In the genomic region with DNA sequence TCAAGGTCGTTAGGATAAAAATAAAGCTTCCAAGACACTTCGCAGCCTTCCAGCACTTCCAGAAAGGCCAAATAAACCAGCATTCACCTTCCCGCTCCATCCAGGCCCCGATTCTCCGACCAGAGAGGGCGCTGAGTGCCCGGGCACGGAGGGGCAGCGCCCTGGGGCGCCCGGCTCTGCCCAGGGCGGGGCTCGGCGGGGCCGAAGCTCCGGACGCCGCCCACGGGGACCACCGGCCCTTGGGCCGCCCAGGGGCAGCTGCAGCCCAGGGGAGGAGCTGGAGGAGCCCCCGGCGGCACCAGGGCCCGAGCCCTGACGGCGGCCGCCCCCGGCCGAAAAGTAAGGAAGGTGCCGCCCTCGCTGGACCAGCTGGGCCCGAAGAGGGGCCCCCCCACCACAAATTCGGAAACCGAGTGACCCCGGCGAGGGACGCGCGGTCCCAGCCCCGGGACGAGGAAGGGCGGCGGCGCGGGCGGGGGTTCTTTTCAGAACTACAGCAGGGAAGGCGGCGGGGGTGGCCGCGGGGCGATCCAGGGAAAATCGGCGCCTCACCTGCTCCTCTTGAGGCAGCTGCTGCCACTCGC, we compare ENCODE assay signal across 8 cellular contexts. TPM values are rescaled to one million over a fixed set of nuclear protein-coding genes. Genes with fewer than 3 reads are reported as not detected.
DNase-seq lines count a peak whose midpoint lies in the region; ATAC-seq and TF ChIP-seq lines count a peak whose summit lies in the region.

No MANE protein-coding gene starts in this region.

- peaks cover 33% of the 10 kb centered on the region for H3K4me1 Mint-ChIP-seq in activated T-cell treated with anti-CD3 and anti-CD28 coated beads, Interleukin-2, amount 50 U/mL, for 72 hours (ENCODE audit: low read depth)
- H3K4me1 Mint-ChIP-seq in naive B cell = peaks cover 15 to 34% (median 32%) of the 10 kb centered on the region in 3 donors
- H3K4me1 Mint-ChIP-seq in type B pancreatic cell (ENCODE audit: unreplicated experiment) = peaks cover 13% of the 10 kb centered on the region

- ATAC-seq in HG02870 (IDR thresholded peaks at IDR 0.05; ENCODE audit: unreplicated experiment) (peak; percentile 6), naive B cell (ENCODE audit: low read depth in 2 of 2) (peak; percentile 22 to 26)
- peak; percentile 20 to 37 for ATAC-seq in activated T-cell treated with anti-CD3 and anti-CD28 coated beads, Interleukin-2, amount 50 U/mL, for 72 hours (replicated peaks in 1 of 2)

- H3K27ac Mint-ChIP-seq in activated T-cell treated with anti-CD3 and anti-CD28 coated beads, Interleukin-2, amount 50 U/mL, for 72 hours = peak overlapping the region; percentile 96
- peak overlapping the region; percentile 39 to 94 (median 79) for H3K27ac Mint-ChIP-seq in naive B cell
- H3K27ac Mint-ChIP-seq in type B pancreatic cell = peak overlapping the region; percentile 74

- no peaks in the 10 kb centered on the region for H3K27me3 Mint-ChIP-seq in activated T-cell treated with anti-CD3 and anti-CD28 coated beads, Interleukin-2, amount 50 U/mL, for 72 hours (ENCODE audit: low read depth)
- H3K27me3 Mint-ChIP-seq in naive B cell = no peaks in the 10 kb centered on the region
- H3K27me3 Mint-ChIP-seq in type B pancreatic cell = no peaks in the 10 kb centered on the region

- DNase-seq in ACHN (peak; percentile 73), NCI-H226 (peak; percentile 60), fibroblast of gingiva (ENCODE audit: low read depth) (peak; percentile 46), naive B cell (peak; percentile 42), type B pancreatic cell (ENCODE audit: extremely low spot score, unreplicated experiment) (no peak)
- peak; percentile 45 to 63 for DNase-seq in activated T-cell treated with anti-CD3 and anti-CD28 coated beads, Interleukin-2, amount 50 U/mL, for 72 hours

- TF ChIP-seq CTCF in GM12873 (IDR thresholded peaks at IDR 0.05; ENCODE audit: insufficient read depth, low read depth, low read length, missing control alignments) = peak; percentile 45
- TF ChIP-seq CTCF in type B pancreatic cell (conservative IDR thresholded peaks at IDR 0.05) = peak; percentile 24

- peak overlapping the region; percentile 80 to 87 for H3K4me3 Mint-ChIP-seq in activated T-cell treated with anti-CD3 and anti-CD28 coated beads, Interleukin-2, amount 50 U/mL, for 72 hours
- peak overlapping the region; percentile 82 to 93 (median 90) for H3K4me3 Mint-ChIP-seq in naive B cell
- H3K4me3 Mint-ChIP-seq in type B pancreatic cell = peak overlapping the region; percentile 86

- H3K9me3 Mint-ChIP-seq in activated T-cell treated with anti-CD3 and anti-CD28 coated beads, Interleukin-2, amount 50 U/mL, for 72 hours = no peaks in the 10 kb centered on the region
- H3K9me3 Mint-ChIP-seq in naive B cell (no peaks in the 10 kb centered on the region), type B pancreatic cell (no peaks in the 10 kb centered on the region)

- in situ Hi-C loops in ACHN (cut with HindIII; ENCODE audit: low pct_ligation_motif_present, low pct_unique_long_range_greater_than_20kb, low sequenced_read_pairs) = no loop called here

- H3K36me3 Mint-ChIP-seq in activated T-cell treated with anti-CD3 and anti-CD28 coated beads, Interleukin-2, amount 50 U/mL, for 72 hours (ENCODE audit: insufficient read depth in 2 of 2) = peaks cover 0 to 3% of the 10 kb centered on the region in 2 donors
- H3K36me3 Mint-ChIP-seq in naive B cell (no peaks in the 10 kb centered on the region), type B pancreatic cell (peaks cover 3% of the 10 kb centered on the region)

RNA-seq across cellular contexts. Expression of a gene that starts 0.3 kb away (rescaled TPM):
- total RNA-seq in activated T-cell treated with anti-CD3 and anti-CD28 coated beads, Interleukin-2, amount 50 U/mL, for 72 hours = 10 to 100 TPM; 42.6 to 47.0 TPM
- polyA plus RNA-seq in naive B cell (ENCODE audit: low read depth in 6 of 6) = 10 to 100 TPM; 15.9 to 22.4 (median 20.8) TPM
- total RNA-seq in type B pancreatic cell (ENCODE audit: low replicate concordance) = 21.6 and 24.6 TPM in 2 replicates

RNA-seq across cellular contexts. Expression of a gene that starts 10.5 kb away (rescaled TPM):
- 10 to 100 TPM; 89.9 to 91.3 TPM for total RNA-seq in activated T-cell treated with anti-CD3 and anti-CD28 coated beads, Interleukin-2, amount 50 U/mL, for 72 hours
- polyA plus RNA-seq in naive B cell (ENCODE audit: low read depth in 6 of 6) = 10 to 100 TPM; 20.6 to 59.8 (median 27.8) TPM
- total RNA-seq in type B pancreatic cell (ENCODE audit: low replicate concordance) = 95.0 and 95.9 TPM in 2 replicates

RNA-seq across cellular contexts. Expression of a gene that starts 56.6 kb away (rescaled TPM):
- 10 to 100 TPM in 1 of 2 donors, 1 to 10 TPM in 1; 6.3 to 11.5 TPM for total RNA-seq in activated T-cell treated with anti-CD3 and anti-CD28 coated beads, Interleukin-2, amount 50 U/mL, for 72 hours
- under 1 TPM in 3 of 6 donors, not detected in 3; 0.21 to 0.40 (median 0.38) TPM for polyA plus RNA-seq in naive B cell (ENCODE audit: low read depth in 6 of 6)
- 55.6 and 65.4 TPM in 2 replicates for total RNA-seq in type B pancreatic cell (ENCODE audit: low replicate concordance)
